Comparison of ENCODE assay signal across 27 cellular contexts in genomic region chr7:51082940-51083533, GRCh38.
"Had no signal": no experiment of that assay in that cellular context is flagged by ENCODE, and none has a peak within 500 bp of the region (broad histone marks: within the 10 kb centered on the region; RNA-seq: fewer than 3 reads in every experiment).

No MANE protein-coding gene starts in this region.

- H3K4me3 Mint-ChIP-seq: activated CD8-positive, alpha-beta T cell treated with anti-CD3 and anti-CD28 coated beads, Interleukin-2, amount 10 ng/mL, durations not matched to agents 7 days and 5 days; activated naive CD4-positive, alpha-beta T cell treated with anti-CD3 and anti-CD28 coated beads, Interleukin-2, amount 50 U/mL, for 24 hours; activated T-helper 1 cell treated with anti-CD3 and anti-CD28 coated beads, Interleukin-12 subunit alpha, Interleukin-12 subunit beta, Interleukin-2, Interleukin-4 antibody, amounts not matched to agents 30 ng/mL and 10 ng/mL and 1 ng/mL, durations not matched to agents 14 hours and 24 hours and 36 hours; T-cell had no signal

- DNase-seq: activated CD4-positive, alpha-beta T cell treated with anti-CD3 and anti-CD28 coated beads for 4 hours; activated CD4-positive, alpha-beta T cell treated with anti-CD3 and anti-CD28 coated beads, Interleukin-2, amount 50 U/mL, for 4 hours; activated CD8-positive, alpha-beta memory T cell treated with anti-CD3 and anti-CD28 coated beads, Interleukin-2, amount 50 U/mL, for 48 hours; activated CD8-positive, alpha-beta T cell treated with anti-CD3 and anti-CD28 coated beads, Interleukin-2, amount 10 ng/mL, durations not matched to agents 7 days and 5 days; activated effector memory CD4-positive, alpha-beta T cell treated with Interleukin-2 at 50 U/mL for 16 hours; activated naive CD4-positive, alpha-beta T cell; activated T-cell treated with anti-CD3 and anti-CD28 coated beads, Interleukin-2, amount 50 U/mL, for 1 hour; aorta; central memory CD4-positive, alpha-beta T cell; Kasumi-1; KBM-7; NCI-H1105 treated with DMSO at 0.1 percent for 48 hours; NCI-H1436 treated with DMSO at 0.1 percent for 48 hours; NCI-H187; NCI-H2081; NCI-H510A treated with DMSO at 0.1 percent for 48 hours; NCI-H69; PC-3; SIG-M5; T-cell; T-helper 2 cell; T1000 had no signal

- H3K9me3 Mint-ChIP-seq: activated naive CD4-positive, alpha-beta T cell treated with anti-CD3 and anti-CD28 coated beads, Interleukin-2, amount 50 U/mL, for 24 hours; activated T-helper 1 cell treated with anti-CD3 and anti-CD28 coated beads, Interleukin-12 subunit alpha, Interleukin-12 subunit beta, Interleukin-2, Interleukin-4 antibody, amounts not matched to agents 30 ng/mL and 10 ng/mL and 1 ng/mL, durations not matched to agents 14 hours and 24 hours and 36 hours; T-cell had no signal

- H3K36me3 ChIP-seq: breast epithelium had no signal

- H3K27me3 Mint-ChIP-seq: activated naive CD4-positive, alpha-beta T cell treated with anti-CD3 and anti-CD28 coated beads, Interleukin-2, amount 50 U/mL, for 24 hours had no signal

- H3K27me3 ChIP-seq: breast epithelium had no signal

- H3K4me1 ChIP-seq: breast epithelium had no signal

- H3K9me3 ChIP-seq: breast epithelium had no signal

- H3K27ac Mint-ChIP-seq: activated CD8-positive, alpha-beta T cell treated with anti-CD3 and anti-CD28 coated beads, Interleukin-2, amount 10 ng/mL, durations not matched to agents 7 days and 5 days; activated naive CD4-positive, alpha-beta T cell treated with anti-CD3 and anti-CD28 coated beads, Interleukin-2, amount 50 U/mL, for 24 hours; activated T-helper 1 cell treated with anti-CD3 and anti-CD28 coated beads, Interleukin-12 subunit alpha, Interleukin-12 subunit beta, Interleukin-2, Interleukin-4 antibody, amounts not matched to agents 30 ng/mL and 10 ng/mL and 1 ng/mL, durations not matched to agents 14 hours and 24 hours and 36 hours; T-cell had no signal

- FAIRE-seq: RCC 7860 had no signal

- H3K36me3 Mint-ChIP-seq: activated naive CD4-positive, alpha-beta T cell treated with anti-CD3 and anti-CD28 coated beads, Interleukin-2, amount 50 U/mL, for 24 hours; T-cell had no signal

- ATAC-seq: activated CD8-positive, alpha-beta T cell treated with anti-CD3 and anti-CD28 coated beads, Interleukin-2, amount 10 ng/mL, durations not matched to agents 7 days and 5 days; PC-3; T-cell had no signal

- H3K27ac ChIP-seq: breast epithelium, VCaP had no signal

- H3K4me3 ChIP-seq: breast epithelium had no signal

- H3K4me1 Mint-ChIP-seq: activated naive CD4-positive, alpha-beta T cell treated with anti-CD3 and anti-CD28 coated beads, Interleukin-2, amount 50 U/mL, for 24 hours; T-cell had no signal
